8 cellular contexts compared by ENCODE assay signal in genomic region chr14:37593496-37594237, GRCh38. TPM values are rescaled to one million over a fixed set of nuclear protein-coding genes. Genes with fewer than 3 reads are reported as not detected.
DNase-seq lines count a peak whose midpoint lies in the region; ATAC-seq and TF ChIP-seq lines count a peak whose summit lies in the region.

No MANE protein-coding gene starts in this region.

- TF ChIP-seq POLR2A in uterus (IDR thresholded peaks at IDR 0.05) = no peak

- H3K27ac Mint-ChIP-seq in activated naive CD4-positive, alpha-beta T cell treated with anti-CD3 and anti-CD28 coated beads, Interleukin-2, amount 50 U/mL, for 24 hours = peak overlapping the region; percentile 79
- H3K27ac Mint-ChIP-seq in activated T-helper 17 cell treated with anti-CD3 and anti-CD28 coated beads, Interleukin-2, amount 50 U/mL, for 72 hours = no peak overlapping the region

- H3K36me3 Mint-ChIP-seq in activated naive CD4-positive, alpha-beta T cell treated with anti-CD3 and anti-CD28 coated beads, Interleukin-2, amount 50 U/mL, for 24 hours = peaks cover 13% of the 10 kb centered on the region
- H3K36me3 Mint-ChIP-seq in activated T-helper 17 cell treated with anti-CD3 and anti-CD28 coated beads, Interleukin-2, amount 50 U/mL, for 72 hours (ENCODE audit: low read depth) = peaks cover 20% of the 10 kb centered on the region

- peaks cover 24% of the 10 kb centered on the region for H3K4me1 ChIP-seq in lower lobe of right lung
- no peaks in the 10 kb centered on the region for H3K4me1 ChIP-seq in urinary bladder (ENCODE audit: insufficient read depth)
- H3K4me1 ChIP-seq in uterus = peaks cover 0 to 18% of the 10 kb centered on the region in 2 donors

- peak overlapping the region; percentile 73 for H3K4me3 Mint-ChIP-seq in activated naive CD4-positive, alpha-beta T cell treated with anti-CD3 and anti-CD28 coated beads, Interleukin-2, amount 50 U/mL, for 24 hours
- H3K4me3 Mint-ChIP-seq in activated T-helper 17 cell treated with anti-CD3 and anti-CD28 coated beads, Interleukin-2, amount 50 U/mL, for 72 hours = peak overlapping the region; percentile 53

- intact Hi-C loops in lower lobe of right lung (cut with DNase I) (loop anchor here (5.0 kb wide), 1 partner anchor 346 kb away; no protein-coding TSS in a partner anchor), uterus (cut with DNase I; ENCODE audit: low total_unique reads) (no loop called here)

- peaks cover 18% of the 10 kb centered on the region for H3K4me1 Mint-ChIP-seq in activated naive CD4-positive, alpha-beta T cell treated with anti-CD3 and anti-CD28 coated beads, Interleukin-2, amount 50 U/mL, for 24 hours
- peaks cover 7% of the 10 kb centered on the region for H3K4me1 Mint-ChIP-seq in activated T-helper 17 cell treated with anti-CD3 and anti-CD28 coated beads, Interleukin-2, amount 50 U/mL, for 72 hours

- WGBS in urinary bladder = 13% methylated on average over 14 of the region's 14 CpGs

- TF ChIP-seq CTCF in lower lobe of right lung (IDR thresholded peaks at IDR 0.05) = no peak
- no peak for TF ChIP-seq CTCF in uterus (IDR thresholded peaks at IDR 0.05)

- H3K9me3 ChIP-seq in lower lobe of right lung (no peaks in the 10 kb centered on the region), uterus (no peaks in the 10 kb centered on the region)

- H3K4me3 ChIP-seq in lower lobe of right lung (peak overlapping the region; percentile 60), urinary bladder (ENCODE audit: low read depth, low read length) (peak overlapping the region; percentile 52), uterus (peak overlapping the region in 1 of 2 donors; percentile 25)

- H3K27ac ChIP-seq in lower lobe of right lung = peak overlapping the region; percentile 82
- H3K27ac ChIP-seq in urinary bladder (ENCODE audit: low read depth) = no peak overlapping the region
- no peak overlapping the region for H3K27ac ChIP-seq in uterus

- no peak for ATAC-seq in activated T-helper 17 cell treated with anti-CD3 and anti-CD28 coated beads, Interleukin-2, amount 50 U/mL, for 72 hours (replicated peaks)
- ATAC-seq in lower lobe of right lung (no peak), GM18502 (IDR thresholded peaks at IDR 0.05; ENCODE audit: poor library complexity, unreplicated experiment) (no peak)

- peaks cover 12% of the 10 kb centered on the region for H3K9me3 Mint-ChIP-seq in activated naive CD4-positive, alpha-beta T cell treated with anti-CD3 and anti-CD28 coated beads, Interleukin-2, amount 50 U/mL, for 24 hours
- H3K9me3 Mint-ChIP-seq in activated T-helper 17 cell treated with anti-CD3 and anti-CD28 coated beads, Interleukin-2, amount 50 U/mL, for 72 hours = peaks cover 7% of the 10 kb centered on the region

- no peaks in the 10 kb centered on the region for H3K36me3 ChIP-seq in lower lobe of right lung
- no peaks in the 10 kb centered on the region for H3K36me3 ChIP-seq in urinary bladder (ENCODE audit: insufficient read depth)
- H3K36me3 ChIP-seq in uterus = no peaks in the 10 kb centered on the region

- H3K27me3 Mint-ChIP-seq in activated naive CD4-positive, alpha-beta T cell treated with anti-CD3 and anti-CD28 coated beads, Interleukin-2, amount 50 U/mL, for 24 hours = peaks cover 66% of the 10 kb centered on the region
- peaks cover 58% of the 10 kb centered on the region for H3K27me3 Mint-ChIP-seq in activated T-helper 17 cell treated with anti-CD3 and anti-CD28 coated beads, Interleukin-2, amount 50 U/mL, for 72 hours

- no peak for DNase-seq in activated naive CD4-positive, alpha-beta T cell treated with anti-CD3 and anti-CD28 coated beads, Interleukin-2, amount 50 U/mL, for 16 hours
- no peak for DNase-seq in lower lobe of right lung
- no peak for DNase-seq in COLO668 (lab: John Stamatoyannopoulos, UW; ENCODE audit: unreplicated experiment)
- DNase-seq in uterus = no peak

- peaks cover 92% of the 10 kb centered on the region for H3K27me3 ChIP-seq in lower lobe of right lung (ENCODE audit: low read depth)
- H3K27me3 ChIP-seq in uterus = peaks cover 45 to 89% of the 10 kb centered on the region in 2 donors

RNA-seq across cellular contexts. Expression of gene FOXA1, which starts 1.4 kb away (rescaled TPM):
- under 1 TPM in 1 of 2 donors, not detected in 1; 0.21 TPM for total RNA-seq in activated T-helper 17 cell treated with anti-CD3 and anti-CD28 coated beads, Interleukin-2, amount 50 U/mL, for 72 hours
- total RNA-seq in lower lobe of right lung = 30.5 TPM
- total RNA-seq in urinary bladder = 14.1 TPM
- 8.8 TPM for polyA plus RNA-seq in urinary bladder
- total RNA-seq in uterus = not detected

RNA-seq across cellular contexts. Expression of gene TTC6, which starts 1.8 kb away (rescaled TPM):
- not detected for total RNA-seq in activated T-helper 17 cell treated with anti-CD3 and anti-CD28 coated beads, Interleukin-2, amount 50 U/mL, for 72 hours
- total RNA-seq in lower lobe of right lung (9.2 TPM), urinary bladder (7.1 TPM), uterus (under 1 TPM in 1 of 4 donors, not detected in 3; 0.07 TPM)
- 0.34 TPM for polyA plus RNA-seq in urinary bladder

Comparison
In these comparisons a context has a peak if more than half of its experiments do, and no peak if none do; other contexts are left out.
1. RNA of gene FOXA1, which starts 1.4 kb away (total RNA-seq): 30.5 TPM in lower lobe of right lung (single experiment) and 14.1 TPM in urinary bladder (single experiment); 0.21 TPM in activated T-helper 17 cell treated with anti-CD3 and anti-CD28 coated beads, Interleukin-2, amount 50 U/mL, for 72 hours and not detected in uterus; every median in the first group is over 10 times any median in the second.